Comparison of ENCODE assay signal across 12 cellular contexts in genomic region chr3:136547293-136547692, GRCh38.
DNase-seq lines count a peak whose midpoint lies in the region; ATAC-seq and TF ChIP-seq lines count a peak whose summit lies in the region.
"Had no signal": no experiment of that assay in that cellular context is flagged by ENCODE, and none has a peak within 500 bp of the region (broad histone marks: within the 10 kb centered on the region; RNA-seq: fewer than 3 reads in every experiment).

No MANE protein-coding gene starts in this region.

- H3K9ac ChIP-seq in SK-N-SH = no peak overlapping the region
- no peak overlapping the region for H3K9ac ChIP-seq in IMR-90 (ENCODE audit: low read depth, low read length)

- no peaks in the 10 kb centered on the region for H3K9me2 ChIP-seq in SK-N-SH

- H3K9me3 Mint-ChIP-seq in brain (peaks cover 0 to 7% (median 0%) of the 10 kb centered on the region in 5 experiments), osteocyte (ENCODE audit: unreplicated experiment) (no peaks in the 10 kb centered on the region)

- H3K36me3 Mint-ChIP-seq in brain = peaks cover 38% of the 10 kb centered on the region
- peaks cover 8% of the 10 kb centered on the region for H3K36me3 Mint-ChIP-seq in osteocyte (ENCODE audit: unreplicated experiment)

- POLR2A ChIA-PET in SK-N-SH (lab: Yijun Ruan, JAX) = no interaction called here
- POLR2A ChIA-PET in IMR-90 (lab: Charles Lee; ENCODE audit: unreplicated experiment) = no interaction called here

- H3K27ac Mint-ChIP-seq in brain (peak overlapping the region in 4 of 5 experiments; percentile 1 to 71 (median 32)), osteocyte (ENCODE audit: unreplicated experiment) (peak overlapping the region; percentile 11)
- H3K27ac Mint-ChIP-seq: dendritic cell treated with granulocyte-macrophage colony-stimulating factor and Interleukin-4, amounts not matched to agents 40 ng/mL and 50 ng/mL, for 4 days had no signal

- H2BK15ac ChIP-seq in IMR-90 (ENCODE audit: low read depth, low read length) = no peak overlapping the region

- no peak overlapping the region for H4K91ac ChIP-seq in IMR-90 (ENCODE audit: insufficient read depth, low read depth, low read length)

- ATAC-seq in SK-N-SH treated with all-trans-retinoic acid at 6 μM for 48 hours (peak; percentile 30; the same call in 2 of the 3 replicates), IMR-90 (ENCODE audit: low read depth) (peak; percentile 30; the same call in 1 of the 2 replicates), GM19395 (IDR thresholded peaks at IDR 0.05; ENCODE audit: unreplicated experiment) (no peak)
- ATAC-seq: heart left ventricle had no signal

- peaks cover 26% of the 10 kb centered on the region for H3K4me1 Mint-ChIP-seq in brain
- H3K4me1 Mint-ChIP-seq in osteocyte (ENCODE audit: unreplicated experiment) = peaks cover 10% of the 10 kb centered on the region

- peaks cover 8 to 43% of the 10 kb centered on the region in 2 experiments for H3K79me1 ChIP-seq in IMR-90 (ENCODE audit: low read depth in 1 of 2, low read length in 2 of 2)

- peaks cover 6% of the 10 kb centered on the region for H3F3A ChIP-seq in SK-N-SH (replicated peaks; ENCODE audit: insufficient read depth)

- H4K5ac ChIP-seq in IMR-90 (ENCODE audit: low read depth, low read length) = no peak overlapping the region; the same call in 1 of the 2 replicates

- H3K27ac ChIP-seq in SK-N-SH (ENCODE audit: low read depth in 2 of 2, low read length in 1 of 2) (no peak overlapping the region), IMR-90 (ENCODE audit: insufficient read depth, low read length) (no peak overlapping the region)
- H3K27ac ChIP-seq: heart left ventricle had no signal

- H2AFZ ChIP-seq in SK-N-SH (ENCODE audit: low read depth) = no peak overlapping the region
- H2AFZ ChIP-seq in IMR-90 (replicated peaks; ENCODE audit: low read length, poor library complexity) = no peak overlapping the region

- no peak overlapping the region for H3K56ac ChIP-seq in IMR-90 (ENCODE audit: extremely low read depth, insufficient read depth, low read length)

- H3K4me3 ChIP-seq in SK-N-SH (ENCODE audit: low read depth in 2 of 2, low read length in 1 of 2) = no peak overlapping the region
- no peak overlapping the region for H3K4me3 ChIP-seq in IMR-90 (ENCODE audit: insufficient read depth, low read depth, low read length)
- H3K4me3 ChIP-seq: heart left ventricle had no signal

- no peak overlapping the region for H3K4ac ChIP-seq in IMR-90 (ENCODE audit: low read depth, low read length)

- H3K79me2 ChIP-seq in SK-N-SH (ENCODE audit: insufficient read depth) = peaks cover 7% of the 10 kb centered on the region; the same call in 1 of the 2 replicates

- intact Hi-C loops in IMR-90 (cut with micrococcal nuclease) = loop anchor here (5.0 to 10.0 kb wide), 2 partner anchors 465 to 472 kb away; no protein-coding TSS in a partner anchor

- no peak overlapping the region for H3K23ac ChIP-seq in IMR-90 (ENCODE audit: low read depth, low read length)

- H3K14ac ChIP-seq in IMR-90 (replicated peaks; ENCODE audit: low read depth, low read length) = no peak overlapping the region

- no peaks in the 10 kb centered on the region for H3K9me1 ChIP-seq in IMR-90 (ENCODE audit: insufficient read depth, low read length)

- no peak for TF ChIP-seq EP300 in SK-N-SH (IDR thresholded peaks at IDR 0.05; ENCODE audit: borderline replicate concordance in 1 of 2, low read depth in 1 of 2, low read length in 1 of 2)

- H4K20me1 ChIP-seq in SK-N-SH (ENCODE audit: insufficient read depth) (peaks cover 10% of the 10 kb centered on the region; the same call in 1 of the 2 replicates), IMR-90 (ENCODE audit: insufficient read depth, low read length) (no peaks in the 10 kb centered on the region)

- in situ Hi-C loops in IMR-90 (cut with MboI; ENCODE audit: low sequenced_read_pairs) = no loop called here

- H2AK5ac ChIP-seq in IMR-90 (ENCODE audit: low read depth, low read length) = no peak overlapping the region

- H2BK120ac ChIP-seq in IMR-90 (ENCODE audit: low read depth, low read length) = no peak overlapping the region

- no peak overlapping the region for H2AK9ac ChIP-seq in IMR-90 (replicated peaks; ENCODE audit: low read depth, low read length, poor library complexity)

- BruUV-seq in IMR-90 (replicated peaks; lab: Mats Ljungman, UMichigan) = no TSS peak

- H3K4me1 ChIP-seq in SK-N-SH (ENCODE audit: control insufficient read depth in 1 of 2, insufficient read depth in 2 of 2, low read depth in 1 of 2, low read length in 1 of 2) (peaks cover 0 to 12% of the 10 kb centered on the region in 2 experiments; a peak in 1 of 4 replicates), IMR-90 (ENCODE audit: control insufficient read depth, insufficient read depth, low read length) (peaks cover 13% of the 10 kb centered on the region)

- peak overlapping the region in 1 of 2 experiments; percentile 17; a peak in 2 of 4 replicates for H4K8ac ChIP-seq in IMR-90 (ENCODE audit: low read depth in 2 of 2, low read length in 2 of 2)

- no peak for TF ChIP-seq POLR2A in IMR-90 (IDR thresholded peaks at IDR 0.05; ENCODE audit: low read depth, low read length)

- dilution Hi-C loops in IMR-90 (cut with HindIII; ENCODE audit: low sequenced_read_pairs, unreplicated experiment) = no loop called here

- H3K36me3 ChIP-seq in SK-N-SH (replicated peaks in 1 of 2; ENCODE audit: control insufficient read depth in 1 of 2, insufficient read depth in 2 of 2, low read length in 1 of 2) (peaks cover 0 to 4% of the 10 kb centered on the region in 2 experiments), IMR-90 (ENCODE audit: control insufficient read depth, insufficient read depth, low read length) (0 out of 2 replicates have a peak, but pooled peaks cover 1% of the 10 kb centered on the region)

- H3K27me3 ChIP-seq in SK-N-SH (ENCODE audit: insufficient read depth) = no peaks in the 10 kb centered on the region
- no peaks in the 10 kb centered on the region for H3K27me3 ChIP-seq in IMR-90 (ENCODE audit: control insufficient read depth, insufficient read depth, low read length)
- H3K27me3 ChIP-seq: heart left ventricle had no signal

- TF ChIP-seq RAD21 in SK-N-SH (IDR thresholded peaks at IDR 0.05; ENCODE audit: low read length) = no peak
- no peak for TF ChIP-seq RAD21 in IMR-90 (IDR thresholded peaks at IDR 0.05; ENCODE audit: low read length)

- H3K27me3 Mint-ChIP-seq in brain (no peaks in the 10 kb centered on the region), osteocyte (ENCODE audit: unreplicated experiment) (no peaks in the 10 kb centered on the region)
- H3K27me3 Mint-ChIP-seq: dendritic cell treated with granulocyte-macrophage colony-stimulating factor and Interleukin-4, amounts not matched to agents 40 ng/mL and 50 ng/mL, for 4 days had no signal

- no peak overlapping the region for H3K4me2 ChIP-seq in SK-N-SH
- no peak overlapping the region for H3K4me2 ChIP-seq in IMR-90 (ENCODE audit: low read depth, low read length)

- CTCF ChIA-PET in SK-N-SH (lab: Yijun Ruan, JAX) (interaction anchor here (1.2 kb wide), 1 partner anchor 205 kb away, joined by 5 read pairs; the partner anchor contains the start of gene STAG1), IMR-90 (lab: Yijun Ruan, JAX) (interaction anchor here (4.4 kb wide), 1 partner anchor 205 kb away, joined by 35 read pairs; the partner anchor contains the start of gene STAG1)

- H2BK20ac ChIP-seq in IMR-90 (ENCODE audit: low read depth, low read length) = no peak overlapping the region

- TF ChIP-seq CTCF in SK-N-SH (IDR thresholded peaks at IDR 0.05) (no peak), IMR-90 (conservative IDR thresholded peaks at IDR 0.05; ENCODE audit: low read depth, low read length) (no peak), brain (conservative IDR thresholded peaks at IDR 0.05) (no peak), osteocyte (IDR thresholded peaks at IDR 0.05) (no peak)

- no peak for DNase-seq in SK-N-SH
- DNase-seq in IMR-90 = peak; percentile 55
- no peak for DNase-seq in osteocyte (ENCODE audit: extremely low spot score, unreplicated experiment)
- no peak for DNase-seq in activated CD8-positive, alpha-beta memory T cell treated with anti-CD3 and anti-CD28 coated beads, Interleukin-2, amount 50 U/mL, for 4 hours
- DNase-seq in SW480 (ENCODE audit: low spot score) = no peak
- DNase-seq: activated gamma-delta T cell, heart left ventricle, MV-4-11 had no signal

- H2BK5ac ChIP-seq in IMR-90 (ENCODE audit: low read depth, low read length, poor library complexity, severe bottlenecking) = peak overlapping the region; percentile 51

- no peak overlapping the region for H3K18ac ChIP-seq in IMR-90 (ENCODE audit: low read depth, low read length)

- H3K9me3 ChIP-seq in SK-N-SH = no peaks in the 10 kb centered on the region
- H3K9me3 ChIP-seq in IMR-90 (ENCODE audit: control insufficient read depth, insufficient read depth, low read length) = no peaks in the 10 kb centered on the region
- H3K9me3 ChIP-seq: heart left ventricle had no signal

- H3K4me3 Mint-ChIP-seq in brain = no peak overlapping the region
- H3K4me3 Mint-ChIP-seq in osteocyte (ENCODE audit: unreplicated experiment) = no peak overlapping the region
- H3K4me3 Mint-ChIP-seq: dendritic cell treated with granulocyte-macrophage colony-stimulating factor and Interleukin-4, amounts not matched to agents 40 ng/mL and 50 ng/mL, for 4 days had no signal

TF ChIP-seq in SK-N-SH treated with all-trans-retinoic acid at 6 μM for 48 hours, 23 proteins besides CTCF, POLR2A, EP300 and RAD21 (continues in another document):
- no peak for TF ChIP-seq CSDC2 (CRISPR knock-in tag; IDR thresholded peaks at IDR 0.05)

TF ChIP-seq in SK-N-SH, 30 proteins besides CTCF, POLR2A, EP300 and RAD21 (continues in another document):
- TF ChIP-seq NRF1 (IDR thresholded peaks at IDR 0.05; ENCODE audit: low read depth, low read length) (no peak), YY1 (IDR thresholded peaks at IDR 0.05; ENCODE audit: low read depth) (no peak), GABPA (IDR thresholded peaks at IDR 0.05; ENCODE audit: low read depth) (no peak)

TF ChIP-seq in IMR-90, 13 proteins besides CTCF, POLR2A, EP300 and RAD21:
- no peak for TF ChIP-seq RFX5 (IDR thresholded peaks at IDR 0.05; ENCODE audit: low read depth, low read length)
